Comparison of ENCODE assay signal across 31 cellular contexts in genomic region chr22:26357813-26358212, GRCh38.
"Had no signal": no experiment of that assay in that cellular context is flagged by ENCODE, and none has a peak within 500 bp of the region (broad histone marks: within the 10 kb centered on the region; RNA-seq: fewer than 3 reads in every experiment).

No MANE protein-coding gene starts in this region.

- H3K9me3 Mint-ChIP-seq: activated CD4-positive, alpha-beta memory T cell treated with anti-CD3 and anti-CD28 coated beads for 36 hours; activated CD4-positive, alpha-beta T cell treated with anti-CD3 and anti-CD28 coated beads, Interleukin-2, amount 10 ng/mL, durations not matched to agents 24 days and 14 days; activated naive CD4-positive, alpha-beta T cell treated with anti-CD3 and anti-CD28 coated beads, Interleukin-2, amount 10 ng/mL, durations not matched to agents 7 days and 5 days; activated naive CD4-positive, alpha-beta T cell treated with anti-CD3 and anti-CD28 coated beads, Interleukin-2, amount 50 U/mL, for 72 hours; activated naive CD8-positive, alpha-beta T cell treated with anti-CD3 and anti-CD28 coated beads, Interleukin-2, amount 10 ng/mL, durations not matched to agents 7 days and 5 days; activated T-cell treated with anti-CD3 and anti-CD28 coated beads, Interleukin-2, amount 50 U/mL, for 24 hours; activated T-cell treated with anti-CD3 and anti-CD28 coated beads, Interleukin-2, amount 50 U/mL, for 72 hours; T-helper 2 cell treated with Interferon-gamma antibody and Interleukin-4, amounts not matched to agents 5 μg/mL and 100 μg/mL, for 36 hours had no signal

- H3K27ac ChIP-seq: ascending aorta, breast epithelium, cardiac muscle cell, colonic mucosa, esophagus muscularis mucosa, foreskin keratinocyte, gastrocnemius medialis had no signal

- H3K27ac Mint-ChIP-seq: activated CD4-positive, alpha-beta memory T cell treated with anti-CD3 and anti-CD28 coated beads for 36 hours; activated CD4-positive, alpha-beta T cell treated with anti-CD3 and anti-CD28 coated beads for 36 hours; activated CD4-positive, alpha-beta T cell treated with anti-CD3 and anti-CD28 coated beads, Interleukin-2, amount 10 ng/mL, durations not matched to agents 24 days and 14 days; activated CD8-positive, alpha-beta memory T cell treated with anti-CD3 and anti-CD28 coated beads, Interleukin-2, amount 10 ng/mL, durations not matched to agents 7 days and 5 days; activated CD8-positive, alpha-beta T cell treated with anti-CD3 and anti-CD28 coated beads, Interleukin-2, amount 10 ng/mL, durations not matched to agents 7 days and 5 days; activated naive CD4-positive, alpha-beta T cell treated with anti-CD3 and anti-CD28 coated beads, Interleukin-2, amount 10 ng/mL, durations not matched to agents 7 days and 5 days; activated naive CD4-positive, alpha-beta T cell treated with anti-CD3 and anti-CD28 coated beads, Interleukin-2, amount 50 U/mL, for 72 hours; activated naive CD8-positive, alpha-beta T cell treated with anti-CD3 and anti-CD28 coated beads, Interleukin-2, amount 10 ng/mL, durations not matched to agents 7 days and 5 days; activated T-cell treated with anti-CD3 and anti-CD28 coated beads, Interleukin-2, amount 50 U/mL, for 24 hours; activated T-cell treated with anti-CD3 and anti-CD28 coated beads, Interleukin-2, amount 50 U/mL, for 72 hours; T-helper 17 cell; T-helper 2 cell treated with Interferon-gamma antibody and Interleukin-4, amounts not matched to agents 5 μg/mL and 100 μg/mL, for 36 hours had no signal

- H3K4me1 ChIP-seq: ascending aorta, breast epithelium, colonic mucosa had no signal

- H3K4me3 ChIP-seq: ascending aorta, breast epithelium, cardiac muscle cell, colonic mucosa, esophagus muscularis mucosa, gastrocnemius medialis had no signal

- DNase-seq: activated CD4-positive, alpha-beta memory T cell treated with anti-CD3 and anti-CD28 coated beads for 36 hours; activated CD4-positive, alpha-beta T cell treated with anti-CD3 and anti-CD28 coated beads for 36 hours; activated CD4-positive, alpha-beta T cell treated with anti-CD3 and anti-CD28 coated beads, Interleukin-2, amount 10 ng/mL, durations not matched to agents 24 days and 14 days; activated CD4-positive, CD25-positive, alpha-beta regulatory T cell; activated CD4-positive, CD25-positive, alpha-beta regulatory T cell treated with anti-CD3 and anti-CD28 coated beads, Interleukin-2, amount 50 U/mL, for 72 hours; activated CD8-positive, alpha-beta memory T cell treated with anti-CD3 and anti-CD28 coated beads, Interleukin-2, amount 10 ng/mL, durations not matched to agents 7 days and 5 days; activated CD8-positive, alpha-beta memory T cell treated with anti-CD3 and anti-CD28 coated beads, Interleukin-2, amount 50 U/mL, for 4 hours; activated CD8-positive, alpha-beta T cell treated with anti-CD3 and anti-CD28 coated beads, Interleukin-2, amount 10 ng/mL, durations not matched to agents 7 days and 5 days; activated gamma-delta T cell; activated naive CD4-positive, alpha-beta T cell; activated naive CD4-positive, alpha-beta T cell treated with anti-CD3 and anti-CD28 coated beads, Interleukin-2, amount 10 ng/mL, durations not matched to agents 7 days and 5 days; activated naive CD8-positive, alpha-beta T cell treated with anti-CD3 and anti-CD28 coated beads, Interleukin-2, amount 10 ng/mL, durations not matched to agents 7 days and 5 days; activated T-cell treated with anti-CD3 and anti-CD28 coated beads, Interleukin-2, amount 50 U/mL, for 24 hours; activated T-cell treated with anti-CD3 and anti-CD28 coated beads, Interleukin-2, amount 50 U/mL, for 72 hours; central memory CD4-positive, alpha-beta T cell; cerebellar nuclear complex; colonic mucosa; effector CD8-positive, alpha-beta T cell; erythroblast; foreskin keratinocyte; gastrocnemius medialis; T-helper 1 cell; T-helper 17 cell; T1000 had no signal

- ATAC-seq: activated CD4-positive, alpha-beta T cell treated with anti-CD3 and anti-CD28 coated beads for 36 hours; activated CD8-positive, alpha-beta memory T cell treated with anti-CD3 and anti-CD28 coated beads, Interleukin-2, amount 10 ng/mL, durations not matched to agents 7 days and 5 days; activated CD8-positive, alpha-beta T cell treated with anti-CD3 and anti-CD28 coated beads, Interleukin-2, amount 10 ng/mL, durations not matched to agents 7 days and 5 days; activated naive CD4-positive, alpha-beta T cell treated with anti-CD3 and anti-CD28 coated beads, Interleukin-2, amount 50 U/mL, for 72 hours; activated T-cell treated with anti-CD3 and anti-CD28 coated beads, Interleukin-2, amount 50 U/mL, for 72 hours; foreskin keratinocyte; gastrocnemius medialis; T-helper 17 cell had no signal

- H3K9me3 ChIP-seq: ascending aorta, breast epithelium, colonic mucosa, esophagus muscularis mucosa, gastrocnemius medialis had no signal

- H3K4me3 Mint-ChIP-seq: activated CD4-positive, alpha-beta memory T cell treated with anti-CD3 and anti-CD28 coated beads for 36 hours; activated CD4-positive, alpha-beta T cell treated with anti-CD3 and anti-CD28 coated beads for 36 hours; activated CD4-positive, alpha-beta T cell treated with anti-CD3 and anti-CD28 coated beads, Interleukin-2, amount 10 ng/mL, durations not matched to agents 24 days and 14 days; activated CD8-positive, alpha-beta memory T cell treated with anti-CD3 and anti-CD28 coated beads, Interleukin-2, amount 10 ng/mL, durations not matched to agents 7 days and 5 days; activated CD8-positive, alpha-beta T cell treated with anti-CD3 and anti-CD28 coated beads, Interleukin-2, amount 10 ng/mL, durations not matched to agents 7 days and 5 days; activated naive CD4-positive, alpha-beta T cell treated with anti-CD3 and anti-CD28 coated beads, Interleukin-2, amount 10 ng/mL, durations not matched to agents 7 days and 5 days; activated naive CD8-positive, alpha-beta T cell treated with anti-CD3 and anti-CD28 coated beads, Interleukin-2, amount 10 ng/mL, durations not matched to agents 7 days and 5 days; activated T-cell treated with anti-CD3 and anti-CD28 coated beads, Interleukin-2, amount 50 U/mL, for 24 hours; activated T-cell treated with anti-CD3 and anti-CD28 coated beads, Interleukin-2, amount 50 U/mL, for 72 hours; brain; T-helper 17 cell; T-helper 2 cell treated with Interferon-gamma antibody and Interleukin-4, amounts not matched to agents 5 μg/mL and 100 μg/mL, for 36 hours had no signal

- H3K36me3 ChIP-seq: ascending aorta, breast epithelium, cardiac muscle cell, colonic mucosa, esophagus muscularis mucosa, gastrocnemius medialis had no signal

- H3K36me3 Mint-ChIP-seq: activated CD4-positive, alpha-beta memory T cell treated with anti-CD3 and anti-CD28 coated beads for 36 hours; activated CD8-positive, alpha-beta memory T cell treated with anti-CD3 and anti-CD28 coated beads, Interleukin-2, amount 10 ng/mL, durations not matched to agents 7 days and 5 days; activated naive CD4-positive, alpha-beta T cell treated with anti-CD3 and anti-CD28 coated beads, Interleukin-2, amount 10 ng/mL, durations not matched to agents 7 days and 5 days; activated naive CD4-positive, alpha-beta T cell treated with anti-CD3 and anti-CD28 coated beads, Interleukin-2, amount 50 U/mL, for 72 hours; activated naive CD8-positive, alpha-beta T cell treated with anti-CD3 and anti-CD28 coated beads, Interleukin-2, amount 10 ng/mL, durations not matched to agents 7 days and 5 days had no signal

- H3K27me3 ChIP-seq: ascending aorta, colonic mucosa, gastrocnemius medialis had no signal
